ENCODE assay signal across 10 cellular contexts in the genomic region with DNA sequence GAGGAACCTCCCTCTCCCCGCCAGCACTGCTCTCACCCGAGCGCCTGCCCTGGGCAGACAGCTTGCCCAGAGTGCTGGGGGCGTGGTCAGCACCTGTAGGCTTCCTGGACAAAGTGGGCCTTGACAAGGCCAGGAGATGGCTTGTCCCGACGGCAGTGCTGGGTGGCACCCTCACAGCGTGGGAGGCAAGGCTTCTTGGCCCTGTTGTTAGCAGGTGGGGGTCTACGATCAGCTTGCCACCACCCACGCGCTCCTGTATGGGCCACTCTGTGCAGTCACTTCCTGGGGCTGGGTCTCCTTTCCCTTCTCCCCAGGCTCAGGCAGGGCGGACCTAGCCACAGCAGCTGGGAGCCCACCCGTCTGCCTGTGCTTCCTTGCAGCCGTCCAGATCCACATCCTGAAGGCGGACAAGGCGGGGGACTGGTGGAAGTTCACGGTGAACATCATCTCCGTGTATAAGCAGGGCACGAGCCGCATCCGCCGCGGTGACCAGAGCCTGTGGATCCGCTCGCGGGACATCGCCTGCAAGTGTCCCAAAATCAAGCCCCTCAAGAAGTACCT.
DNase-seq lines count a peak whose midpoint lies in the region; ATAC-seq and TF ChIP-seq lines count a peak whose summit lies in the region.
"Had no signal": no experiment of that assay in that cellular context is flagged by ENCODE, and none has a peak within 500 bp of the region (broad histone marks: within the 10 kb centered on the region; RNA-seq: fewer than 3 reads in every experiment).

No MANE protein-coding gene starts in this region.

- H3K4me3 ChIP-seq in ascending aorta (peak overlapping the region; percentile 65 to 69), thymus (ENCODE audit: low read length) (peak overlapping the region; percentile 57)

- TF ChIP-seq CTCF in ascending aorta (IDR thresholded peaks at IDR 0.05), result no peak

- intact Hi-C loops in ascending aorta (cut with DNase I), result loop anchor here (5.0 kb wide), 1 partner anchor 53 kb away; no protein-coding TSS in a partner anchor

- H3K27ac ChIP-seq in ascending aorta, result peak overlapping the region; percentile 94 to 96
- no peak overlapping the region for H3K27ac ChIP-seq in thymus (ENCODE audit: low read depth)
- H3K27ac ChIP-seq: C4-2B had no signal

- H3K27me3 ChIP-seq in ascending aorta (no peaks in the 10 kb centered on the region), thymus (ENCODE audit: control insufficient read depth, insufficient read depth) (no peaks in the 10 kb centered on the region)

- no peak for DNase-seq in activated CD4-positive, CD25-positive, alpha-beta regulatory T cell treated with anti-CD3 and anti-CD28 coated beads, Interleukin-2, amount 50 U/mL, for 72 hours
- DNase-seq in ascending aorta (ENCODE audit: low spot score in 2 of 2) (no peak), left kidney (ENCODE audit: low read depth, low spot score) (peak; percentile 57), activated gamma-delta T cell (lab: John Stamatoyannopoulos, UW) (no peak), cerebellum (ENCODE audit: low spot score) (no peak)
- DNase-seq: OCI-M1 had no signal

- H3K36me3 ChIP-seq in ascending aorta, result no peaks in the 10 kb centered on the region
- H3K36me3 ChIP-seq in thymus (ENCODE audit: control insufficient read depth, insufficient read depth), result no peaks in the 10 kb centered on the region

- H3K4me1 ChIP-seq in ascending aorta (peaks cover 21 to 56% of the 10 kb centered on the region in 2 donors), thymus (ENCODE audit: control insufficient read depth, insufficient read depth, low read length) (peaks cover 21% of the 10 kb centered on the region)

- H3K9me3 ChIP-seq in ascending aorta (no peaks in the 10 kb centered on the region), thymus (ENCODE audit: control insufficient read depth) (no peaks in the 10 kb centered on the region)

- WGBS in thymus, result 23% methylated on average over 26 of the region's 26 CpGs

- ATAC-seq in activated CD4-positive, CD25-positive, alpha-beta regulatory T cell treated with anti-CD3 and anti-CD28 coated beads, Interleukin-2, amount 50 U/mL, for 24 hours, result peak; percentile 6 to 7
- ATAC-seq in GM21737 (IDR thresholded peaks at IDR 0.05; ENCODE audit: unreplicated experiment), result no peak
